In the genomic region with DNA sequence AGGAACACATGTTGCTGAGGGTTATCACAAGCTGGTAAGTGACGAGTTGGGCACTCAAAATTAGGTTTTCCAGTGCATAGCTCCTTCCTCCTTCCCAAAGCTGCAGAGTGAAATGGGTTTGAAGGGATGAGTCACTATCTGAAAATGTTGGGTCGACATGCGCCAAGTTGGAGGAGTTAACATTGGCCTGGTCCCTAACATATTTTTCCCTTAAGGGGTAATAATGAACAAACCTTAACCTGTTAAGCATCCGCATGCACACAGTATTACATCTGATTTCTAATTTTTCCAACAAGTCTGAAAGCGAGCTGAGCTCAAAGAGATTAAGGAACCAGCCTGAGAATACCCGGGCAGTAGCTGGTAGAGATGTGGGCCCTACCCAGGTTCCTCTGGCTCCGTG, we compare ENCODE assay signal across 29 cellular contexts. TPM values are rescaled to one million over a fixed set of nuclear protein-coding genes. Genes with fewer than 3 reads are reported as not detected.
DNase-seq lines count a peak whose midpoint lies in the region; ATAC-seq and TF ChIP-seq lines count a peak whose summit lies in the region.
"Had no signal": no experiment of that assay in that cellular context is flagged by ENCODE, and none has a peak within 500 bp of the region (broad histone marks: within the 10 kb centered on the region; RNA-seq: fewer than 3 reads in every experiment).

No MANE protein-coding gene starts in this region.

- no peaks in the 10 kb centered on the region for H3K9me2 ChIP-seq in MM.1S (replicated peaks; ENCODE audit: insufficient read depth, low read length)

- H2AK9ac ChIP-seq in IMR-90 (replicated peaks; ENCODE audit: low read depth, low read length, poor library complexity), result no peak overlapping the region

- H3K4me2 ChIP-seq in IMR-90 (ENCODE audit: low read depth, low read length), result no peak overlapping the region
- no peak overlapping the region for H3K4me2 ChIP-seq in mammary epithelial cell (ENCODE audit: insufficient read depth, low read depth, low read length)
- no peak overlapping the region for H3K4me2 ChIP-seq in MM.1S (ENCODE audit: low read depth, low read length)

- BruUV-seq in IMR-90 (replicated peaks; lab: Mats Ljungman, UMichigan) (no TSS peak), mammary epithelial cell (replicated peaks; lab: Mats Ljungman, UMichigan) (no TSS peak)

- intact Hi-C loops in IMR-90 (cut with micrococcal nuclease), result no loop called here
- intact Hi-C loops in mammary epithelial cell (cut with micrococcal nuclease), result no loop called here
- intact Hi-C loops in Right ventricle myocardium inferior (cut with DNase I), result no loop called here

- WGBS in IMR-90 (ENCODE audit: extremely low coverage in 2 of 2, insufficient read length in 1 of 2), 2 experiments, result no CpG with 5 or more reads among the region's 7 CpGs
- WGBS in mammary epithelial cell (ENCODE audit: low coverage, missing lambda C conversion rate), result 3% methylated on average over 7 of the region's 7 CpGs

- H3K4me3 ChIP-seq in AG10803 (ENCODE audit: low read length), result no peak overlapping the region
- no peak overlapping the region for H3K4me3 ChIP-seq in IMR-90 (ENCODE audit: insufficient read depth, low read depth, low read length)
- H3K4me3 ChIP-seq in mammary epithelial cell (replicated peaks in 1 of 3; ENCODE audit: insufficient read depth in 1 of 3, low read depth in 2 of 3, low read length in 3 of 3), result no peak overlapping the region
- H3K4me3 ChIP-seq in HAP-1, result no peak overlapping the region
- H3K4me3 ChIP-seq in MM.1S (ENCODE audit: low read length), result no peak overlapping the region
- H3K4me3 ChIP-seq: adrenal gland, transverse colon had no signal

- no peak overlapping the region for H2AK5ac ChIP-seq in IMR-90 (ENCODE audit: low read depth, low read length)

- no peaks in the 10 kb centered on the region for H3K9me3 ChIP-seq in IMR-90 (ENCODE audit: control insufficient read depth, insufficient read depth, low read length)
- no peaks in the 10 kb centered on the region for H3K9me3 ChIP-seq in mammary epithelial cell (replicated peaks; ENCODE audit: insufficient read depth, low read length)
- H3K9me3 ChIP-seq in HAP-1, result no peaks in the 10 kb centered on the region
- no peaks in the 10 kb centered on the region for H3K9me3 ChIP-seq in MM.1S (replicated peaks; ENCODE audit: insufficient read depth, low read length)
- H3K9me3 ChIP-seq: transverse colon had no signal

- H2BK20ac ChIP-seq in IMR-90 (ENCODE audit: low read depth, low read length), result 0 out of 2 replicates have a peak overlapping the region, but pooled peaks have one; percentile 63

- no peaks in the 10 kb centered on the region for H3K9me1 ChIP-seq in IMR-90 (ENCODE audit: insufficient read depth, low read length)

- POLR2A ChIA-PET in IMR-90 (lab: Charles Lee; ENCODE audit: unreplicated experiment), result no interaction called here

- ATAC-seq in IMR-90 (ENCODE audit: low read depth) (no peak), omental fat pad (ENCODE audit: low FRiP score) (peak; percentile 55), Right ventricle myocardium inferior (no peak)
- ATAC-seq: activated CD8-positive, alpha-beta T cell treated with anti-CD3 and anti-CD28 coated beads, Interleukin-2, amount 10 ng/mL, durations not matched to agents 7 days and 5 days; foreskin keratinocyte; left ventricle myocardium superior; sciatic nerve had no signal

- no peak overlapping the region for H2BK15ac ChIP-seq in IMR-90 (ENCODE audit: low read depth, low read length)

- no peak overlapping the region for H3K56ac ChIP-seq in IMR-90 (ENCODE audit: extremely low read depth, insufficient read depth, low read length)

- peak overlapping the region; percentile 84; the same call in 1 of the 2 replicates for H3K18ac ChIP-seq in IMR-90 (ENCODE audit: low read depth, low read length)

- H3K14ac ChIP-seq in IMR-90 (replicated peaks; ENCODE audit: low read depth, low read length), result no peak overlapping the region

- H4K5ac ChIP-seq in IMR-90 (ENCODE audit: low read depth, low read length), result no peak overlapping the region

- TF ChIP-seq POLR2A in IMR-90 (IDR thresholded peaks at IDR 0.05; ENCODE audit: low read depth, low read length), result no peak

- H3K4ac ChIP-seq in IMR-90 (ENCODE audit: low read depth, low read length), result no peak overlapping the region; the same call in 1 of the 2 replicates

- no peak overlapping the region; a peak in 1 of 4 replicates for H4K8ac ChIP-seq in IMR-90 (ENCODE audit: low read depth in 2 of 2, low read length in 2 of 2)

- H3K27ac ChIP-seq in IMR-90 (ENCODE audit: insufficient read depth, low read length) (no peak overlapping the region; the same call in 1 of the 2 replicates), mammary epithelial cell (ENCODE audit: insufficient read depth, low read depth, low read length) (no peak overlapping the region), MM.1S (ENCODE audit: low read length) (no peak overlapping the region)
- H3K27ac ChIP-seq: epithelial cell of prostate, foreskin keratinocyte, transverse colon had no signal

- in situ Hi-C loops in IMR-90 (cut with MboI; ENCODE audit: low sequenced_read_pairs), result no loop called here
- in situ Hi-C loops in mammary epithelial cell (cut with MboI; ENCODE audit: low sequenced_read_pairs in 2 of 2), result no loop called here
- in situ Hi-C loops in HAP-1 (cut with MboI; ENCODE audit: low sequenced_read_pairs), result no loop called here

- H2BK120ac ChIP-seq in IMR-90 (ENCODE audit: low read depth, low read length), result peak overlapping the region; percentile 2; the same call in 1 of the 2 replicates

- H3K4me1 ChIP-seq in IMR-90 (ENCODE audit: control insufficient read depth, insufficient read depth, low read length) (peaks cover 8% of the 10 kb centered on the region), mammary epithelial cell (ENCODE audit: insufficient read depth, low read length) (no peaks in the 10 kb centered on the region), HAP-1 (no peaks in the 10 kb centered on the region), MM.1S (ENCODE audit: low read length) (no peaks in the 10 kb centered on the region)
- H3K4me1 ChIP-seq: foreskin keratinocyte, transverse colon had no signal

- H3K79me2 ChIP-seq in mammary epithelial cell (ENCODE audit: insufficient read depth, low read length) (no peaks in the 10 kb centered on the region), MM.1S (ENCODE audit: low read length) (no peaks in the 10 kb centered on the region)

- no peak overlapping the region for H3K23ac ChIP-seq in IMR-90 (ENCODE audit: low read depth, low read length)

- no peak for TF ChIP-seq RAD21 in IMR-90 (IDR thresholded peaks at IDR 0.05; ENCODE audit: low read length)

- peak; percentile 41 for DNase-seq in AG10803 (ENCODE audit: low read depth)
- peak; percentile 28 for DNase-seq in IMR-90
- peak; percentile 2 for DNase-seq in mammary epithelial cell
- DNase-seq in omental fat pad (ENCODE audit: low spot score), result no peak
- no peak for DNase-seq in Right ventricle myocardium inferior (ENCODE audit: missing footprints)
- no peak for DNase-seq in HAP-1 (ENCODE audit: low spot score in 2 of 2)
- DNase-seq in NCI-H526 (lab: John Stamatoyannopoulos, UW), result no peak
- DNase-seq in MM.1S, result no peak
- DNase-seq: 8988T; activated CD4-positive, alpha-beta T cell treated with anti-CD3 and anti-CD28 coated beads for 4 hours; activated CD8-positive, alpha-beta T cell treated with anti-CD3 and anti-CD28 coated beads, Interleukin-2, amount 10 ng/mL, durations not matched to agents 7 days and 5 days; activated naive CD4-positive, alpha-beta T cell treated with anti-CD3 and anti-CD28 coated beads for 36 hours; adrenal gland; CD4-positive, CD25-positive, alpha-beta regulatory T cell; effector CD8-positive, alpha-beta T cell; foreskin keratinocyte; head of caudate nucleus; Kasumi-1; kidney; left ventricle myocardium superior; naive B cell; NCI-H1694; stimulated activated CD4-positive, alpha-beta T cell treated with anti-CD3 and anti-CD28 coated beads, Interleukin-4, amount 100 ng/mL, for 1 hour; transverse colon had no signal

- CTCF ChIA-PET in IMR-90 (lab: Yijun Ruan, JAX), result interaction anchor here (0.9 kb wide), 1 partner anchor 11 kb away, joined by 3 read pairs; no protein-coding TSS in a partner anchor
- CTCF ChIA-PET in mammary epithelial cell (lab: Charles Lee; ENCODE audit: low non-redundant PET), result no interaction called here

- H2BK5ac ChIP-seq in IMR-90 (ENCODE audit: low read depth, low read length, poor library complexity, severe bottlenecking), result peak overlapping the region; percentile 72

- H4K20me1 ChIP-seq in IMR-90 (ENCODE audit: insufficient read depth, low read length), result no peaks in the 10 kb centered on the region
- H4K20me1 ChIP-seq in mammary epithelial cell (ENCODE audit: insufficient read depth, low read length), result no peaks in the 10 kb centered on the region
- H4K20me1 ChIP-seq in MM.1S (ENCODE audit: insufficient read depth, low read length), result no peaks in the 10 kb centered on the region

- H3F3A ChIP-seq in MM.1S (ENCODE audit: insufficient read depth, low read length), result no peaks in the 10 kb centered on the region

- H3K9ac ChIP-seq in IMR-90 (ENCODE audit: low read depth, low read length) (no peak overlapping the region), mammary epithelial cell (ENCODE audit: insufficient read depth, low read length) (no peak overlapping the region), MM.1S (ENCODE audit: low read length) (no peak overlapping the region)

- dilution Hi-C loops in IMR-90 (cut with HindIII; ENCODE audit: low sequenced_read_pairs, unreplicated experiment) (no loop called here), mammary epithelial cell (cut with HindIII; ENCODE audit: low sequenced_read_pairs) (no loop called here)

- no peaks in the 10 kb centered on the region for H3K79me1 ChIP-seq in IMR-90 (ENCODE audit: low read depth in 1 of 2, low read length in 2 of 2)

- no peak overlapping the region for H2AFZ ChIP-seq in IMR-90 (replicated peaks; ENCODE audit: low read length, poor library complexity)
- no peak overlapping the region for H2AFZ ChIP-seq in mammary epithelial cell (ENCODE audit: low read depth, low read length)
- no peak overlapping the region for H2AFZ ChIP-seq in MM.1S (ENCODE audit: low read length)

- H3K27me3 ChIP-seq in IMR-90 (ENCODE audit: control insufficient read depth, insufficient read depth, low read length) (no peaks in the 10 kb centered on the region), mammary epithelial cell (ENCODE audit: insufficient read depth, low read length) (no peaks in the 10 kb centered on the region), HAP-1 (ENCODE audit: low read depth) (no peaks in the 10 kb centered on the region; the same call in 1 of the 2 replicates), MM.1S (replicated peaks; ENCODE audit: insufficient read depth, low read length) (no peaks in the 10 kb centered on the region)
- H3K27me3 ChIP-seq: adrenal gland, foreskin keratinocyte, transverse colon had no signal

- TF ChIP-seq CTCF in AG10803 (conservative IDR thresholded peaks at IDR 0.05; ENCODE audit: low read length), result no peak
- no peak for TF ChIP-seq CTCF in IMR-90 (conservative IDR thresholded peaks at IDR 0.05; ENCODE audit: low read depth, low read length)
- TF ChIP-seq CTCF in mammary epithelial cell (conservative IDR thresholded peaks at IDR 0.05 in 1 of 2, IDR thresholded peaks at IDR 0.05 in 1 of 2; ENCODE audit: extremely low read depth in 1 of 2, insufficient read depth in 1 of 2, low read depth in 1 of 2, low read length in 2 of 2), result no peak
- no peak for TF ChIP-seq CTCF in omental fat pad (IDR thresholded peaks at IDR 0.05)
- no peak for TF ChIP-seq CTCF in MM.1S (IDR thresholded peaks at IDR 0.05; ENCODE audit: low read length)

- H3K36me3 ChIP-seq in IMR-90 (ENCODE audit: control insufficient read depth, insufficient read depth, low read length) (no peaks in the 10 kb centered on the region), mammary epithelial cell (ENCODE audit: insufficient read depth, low read length) (no peaks in the 10 kb centered on the region), HAP-1 (replicated peaks) (no peaks in the 10 kb centered on the region), MM.1S (replicated peaks; ENCODE audit: insufficient read depth, low read length) (no peaks in the 10 kb centered on the region)
- H3K36me3 ChIP-seq: adrenal gland, transverse colon had no signal

- H4K91ac ChIP-seq in IMR-90 (ENCODE audit: insufficient read depth, low read depth, low read length), result 0 out of 2 replicates have a peak overlapping the region, but pooled peaks have one; percentile 9

RNA-seq across cellular contexts. Expression of a gene that starts 20.6 kb away (rescaled TPM):
- total RNA-seq in IMR-90 (2012; rRNA removed) (not detected in 2 replicates), mammary epithelial cell (not detected), omental fat pad (not detected), Right ventricle myocardium inferior (not detected)
- polyA plus RNA-seq in IMR-90 (2012; rRNA removed) (not detected in 2 replicates), mammary epithelial cell (not detected)
- polyA plus RNA-seq in IMR-90 (2012; cell fraction: cytosol; rRNA removed), result not detected in 2 replicates
- polyA plus RNA-seq in IMR-90 (2012; cell fraction: nucleus; rRNA removed; ENCODE audit: low replicate concordance), result not detected in 2 replicates
- polyA minus RNA-seq in mammary epithelial cell, result not detected
- total RNA-seq: activated CD8-positive, alpha-beta T cell treated with anti-CD3 and anti-CD28 coated beads, Interleukin-2, amount 10 ng/mL, durations not matched to agents 7 days and 5 days; activated naive CD4-positive, alpha-beta T cell treated with anti-CD3 and anti-CD28 coated beads for 36 hours; adrenal gland; bronchial epithelial cell; CD4-positive, CD25-positive, alpha-beta regulatory T cell; foreskin keratinocyte; kidney; left ventricle myocardium superior; NCI-H460; progenitor cell of endocrine pancreas; sciatic nerve; transverse colon had no signal
- polyA plus RNA-seq: adrenal gland; CD4-positive, CD25-positive, alpha-beta regulatory T cell; foreskin keratinocyte had no signal

Comparison
In these comparisons a context has a peak if more than half of its experiments do, and no peak if none do; other contexts are left out.
1. DNase-seq: peak in AG10803 (single experiment), IMR-90 (single experiment) and mammary epithelial cell (single experiment); none in omental fat pad (single experiment), Right ventricle myocardium inferior (single experiment), HAP-1 (0 of 2), NCI-H526 (0 of 2) and MM.1S (single experiment).